10 cellular contexts compared by ENCODE assay signal in genomic region chr1:192700834-192701271, GRCh38.
DNase-seq lines count a peak whose midpoint lies in the region; ATAC-seq, FAIRE-seq and TF ChIP-seq lines count a peak whose summit lies in the region.
"Had no signal": no experiment of that assay in that cellular context is flagged by ENCODE, and none has a peak within 500 bp of the region (broad histone marks: within the 10 kb centered on the region; RNA-seq: fewer than 3 reads in every experiment).

No MANE protein-coding gene starts in this region.

- H3K4me1 ChIP-seq in GM23248 (ENCODE audit: insufficient read depth) (peaks cover 36% of the 10 kb centered on the region), small intestine (ENCODE audit: control insufficient read depth in 2 of 2, insufficient read depth in 1 of 2, low read depth in 1 of 2, low read length in 1 of 2) (peaks cover 0 to 2% of the 10 kb centered on the region in 2 donors)
- H3K4me1 ChIP-seq: prostate gland had no signal

- H3K27me3 ChIP-seq in GM23248 (replicated peaks; ENCODE audit: insufficient read depth) (no peaks in the 10 kb centered on the region), small intestine (ENCODE audit: control insufficient read depth in 2 of 2, insufficient read depth in 2 of 2, low read length in 2 of 2) (no peaks in the 10 kb centered on the region)

- peaks cover 24% of the 10 kb centered on the region for H3F3A ChIP-seq in GM23248 (ENCODE audit: insufficient read depth)

- no peak overlapping the region for H2AFZ ChIP-seq in GM23248

- H3K27ac ChIP-seq in GM23248, result peak overlapping the region; percentile 35
- no peak overlapping the region for H3K27ac ChIP-seq in RWPE1
- H3K27ac ChIP-seq in small intestine (ENCODE audit: low read depth in 1 of 2, low read length in 1 of 2), result no peak overlapping the region
- H3K27ac ChIP-seq: prostate gland had no signal

- CTCF ChIA-PET in RWPE1 (lab: Yijun Ruan, JAX), result no interaction called here

- in situ Hi-C loops in GM23248 (cut with MboI), result no loop called here

- H3K4me2 ChIP-seq in GM23248 (ENCODE audit: unreplicated experiment), result peak overlapping the region; percentile 49

- H4K20me1 ChIP-seq in GM23248 (ENCODE audit: insufficient read depth), result no peaks in the 10 kb centered on the region

- FAIRE-seq in small intestine (lab: Jason Lieb, UNC), result no peak

- no peaks in the 10 kb centered on the region for H3K79me2 ChIP-seq in GM23248 (ENCODE audit: insufficient read depth)

- no peak for ATAC-seq in HG03097 (IDR thresholded peaks at IDR 0.05; ENCODE audit: low FRiP score, unreplicated experiment)
- no peak for ATAC-seq in stimulated activated naive CD8-positive, alpha-beta T cell treated with anti-CD3 and anti-CD28 coated beads, Interleukin-15, Interleukin-2, amounts not matched to agents 100 U/mL and 50 U/mL, for 24 hours

- H3K9ac ChIP-seq in GM23248, result no peak overlapping the region

- H3K9me2 ChIP-seq in GM23248 (ENCODE audit: insufficient read depth), result no peaks in the 10 kb centered on the region

- TF ChIP-seq CTCF in RWPE1 (conservative IDR thresholded peaks at IDR 0.05; ENCODE audit: low read depth), result no peak

- POLR2A ChIA-PET in RWPE1 (lab: Yijun Ruan, JAX; ENCODE audit: low non-redundant PET), result no interaction called here

- DNase-seq in GM23248 (peak; percentile 89), RWPE1 (ENCODE audit: low spot score) (peak; percentile 49), fibroblast of peridontal ligament (ENCODE audit: extremely low read depth) (peak; percentile 93), small intestine (peak; percentile 12), medulla oblongata (ENCODE audit: extremely low spot score) (no peak), ureter (ENCODE audit: low spot score) (no peak)
- no peak for DNase-seq in stimulated activated naive CD8-positive, alpha-beta T cell treated with anti-CD3 and anti-CD28 coated beads, Interleukin-15, Interleukin-2, amounts not matched to agents 100 U/mL and 50 U/mL, for 24 hours
- DNase-seq: activated naive CD4-positive, alpha-beta T cell had no signal

- no peaks in the 10 kb centered on the region for H3K36me3 ChIP-seq in GM23248 (ENCODE audit: low read depth)
- H3K36me3 ChIP-seq in small intestine (ENCODE audit: control insufficient read depth in 2 of 2, insufficient read depth in 2 of 2, low read length in 2 of 2), result no peaks in the 10 kb centered on the region
- H3K36me3 ChIP-seq: prostate gland had no signal

- H3K9me3 ChIP-seq in GM23248 (ENCODE audit: low read depth) (no peaks in the 10 kb centered on the region), small intestine (ENCODE audit: control insufficient read depth, low read depth) (no peaks in the 10 kb centered on the region)
- H3K9me3 ChIP-seq: prostate gland had no signal

- H3K4me3 ChIP-seq in GM23248 (no peak overlapping the region), small intestine (ENCODE audit: low read depth in 1 of 2, low read length in 2 of 2) (no peak overlapping the region)
- H3K4me3 ChIP-seq: prostate gland had no signal

Comparison
In these comparisons a context has a peak if more than half of its experiments do, and no peak if none do; other contexts are left out.
1. DNase-seq: peak in GM23248 (single experiment), RWPE1 (single experiment), fibroblast of peridontal ligament (single experiment) and small intestine (single experiment); none in medulla oblongata (single experiment), ureter (single experiment) and stimulated activated naive CD8-positive, alpha-beta T cell treated with anti-CD3 and anti-CD28 coated beads, Interleukin-15, Interleukin-2, amounts not matched to agents 100 U/mL and 50 U/mL, for 24 hours (single experiment).